In genomic region chr6:21150644-21151043, GRCh38 we compare ENCODE assay signal across 24 cellular contexts.
"Had no signal": no experiment of that assay in that cellular context is flagged by ENCODE, and none has a peak within 500 bp of the region (broad histone marks: within the 10 kb centered on the region; RNA-seq: fewer than 3 reads in every experiment).

No MANE protein-coding gene starts in this region.

- H3K9me3 Mint-ChIP-seq: activated CD8-positive, alpha-beta T cell treated with anti-CD3 and anti-CD28 coated beads for 36 hours; activated naive CD8-positive, alpha-beta T cell treated with anti-CD3 and anti-CD28 coated beads, Interleukin-2, amount 10 ng/mL, durations not matched to agents 7 days and 5 days; T-helper 2 cell treated with Interferon-gamma antibody and Interleukin-4, amounts not matched to agents 5 μg/mL and 100 μg/mL, for 36 hours had no signal

- H3K4me3 ChIP-seq: SK-N-MC had no signal

- H3K27ac Mint-ChIP-seq: activated CD8-positive, alpha-beta T cell treated with anti-CD3 and anti-CD28 coated beads for 36 hours; activated naive CD8-positive, alpha-beta T cell treated with anti-CD3 and anti-CD28 coated beads, Interleukin-2, amount 10 ng/mL, durations not matched to agents 7 days and 5 days; T-helper 2 cell treated with Interferon-gamma antibody and Interleukin-4, amounts not matched to agents 5 μg/mL and 100 μg/mL, for 36 hours had no signal

- H3K4me3 Mint-ChIP-seq: activated CD8-positive, alpha-beta T cell treated with anti-CD3 and anti-CD28 coated beads for 36 hours; activated naive CD8-positive, alpha-beta T cell treated with anti-CD3 and anti-CD28 coated beads, Interleukin-2, amount 10 ng/mL, durations not matched to agents 7 days and 5 days; T-helper 2 cell treated with Interferon-gamma antibody and Interleukin-4, amounts not matched to agents 5 μg/mL and 100 μg/mL, for 36 hours had no signal

- ATAC-seq: activated CD4-positive, CD25-positive, alpha-beta regulatory T cell treated with anti-CD3 and anti-CD28 coated beads, Interleukin-2, amount 50 U/mL, for 24 hours; activated CD8-positive, alpha-beta T cell treated with anti-CD3 and anti-CD28 coated beads for 36 hours; Panc1; Right ventricle myocardium inferior had no signal

- H3K4me1 Mint-ChIP-seq: activated naive CD8-positive, alpha-beta T cell treated with anti-CD3 and anti-CD28 coated beads, Interleukin-2, amount 10 ng/mL, durations not matched to agents 7 days and 5 days had no signal

- DNase-seq: activated CD4-positive, alpha-beta T cell treated with anti-CD3 and anti-CD28 coated beads for 4 hours; activated CD8-positive, alpha-beta memory T cell treated with anti-CD3 and anti-CD28 coated beads, Interleukin-2, amount 50 U/mL, for 4 hours; activated CD8-positive, alpha-beta T cell treated with anti-CD3 and anti-CD28 coated beads for 36 hours; activated naive CD4-positive, alpha-beta T cell treated with anti-CD3 and anti-CD28 coated beads, Interleukin-2, amount 50 U/mL, for 16 hours; activated naive CD8-positive, alpha-beta T cell treated with anti-CD3 and anti-CD28 coated beads, Interleukin-2, amount 10 ng/mL, durations not matched to agents 7 days and 5 days; aorta; NCI-H1092; NCI-H1417; NCI-H2029; NCI-H2107; NCI-H2171 treated with DMSO at 0.1 percent for 48 hours; NCI-H345; NCI-H510A; NCI-H526 treated with DMSO at 0.1 percent for 48 hours; NCI-H82; OCI-M1; RPMI8226; SW 1271 had no signal

- H3K27me3 Mint-ChIP-seq: activated CD8-positive, alpha-beta T cell treated with anti-CD3 and anti-CD28 coated beads for 36 hours; activated naive CD8-positive, alpha-beta T cell treated with anti-CD3 and anti-CD28 coated beads, Interleukin-2, amount 10 ng/mL, durations not matched to agents 7 days and 5 days had no signal

- H3K27ac ChIP-seq: KMS-11, SK-N-MC had no signal

- H3K4me2 ChIP-seq: KMS-11 had no signal

- H3K9ac ChIP-seq: KMS-11 had no signal
